24 cellular contexts compared by ENCODE assay signal in the genomic region with DNA sequence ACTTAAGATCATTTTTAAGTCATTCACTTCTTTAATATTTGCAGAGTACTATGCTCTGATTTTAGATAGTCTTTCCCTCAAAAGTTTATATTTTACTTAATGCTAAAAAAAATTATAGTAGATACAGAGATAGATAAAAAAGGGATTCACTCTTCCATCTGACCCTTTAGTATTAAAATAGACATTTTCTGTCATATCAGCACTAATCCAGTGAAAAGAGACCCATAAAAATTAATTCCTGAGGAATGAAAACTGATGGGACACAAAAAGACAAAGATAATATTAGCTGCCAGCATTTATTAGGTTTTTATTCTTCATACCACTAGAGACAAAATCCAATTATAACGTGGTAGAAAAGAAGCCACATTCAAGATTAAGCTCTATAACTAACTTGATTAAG.
"Had no signal": no experiment of that assay in that cellular context is flagged by ENCODE, and none has a peak within 500 bp of the region (broad histone marks: within the 10 kb centered on the region; RNA-seq: fewer than 3 reads in every experiment).

No MANE protein-coding gene starts in this region.

- H3K36me3 ChIP-seq: ovary had no signal

- H3K27me3 ChIP-seq: hepatocyte, ovary, right atrium auricular region, suprapubic skin, tibial artery, upper lobe of right lung had no signal

- H3K4me2 ChIP-seq: hepatocyte had no signal

- H2AFZ ChIP-seq: hepatocyte had no signal

- FAIRE-seq: urothelium cell line had no signal

- H3K4me3 ChIP-seq: hepatocyte, left ventricle myocardium inferior, lung, mucosa of descending colon, ovary, right atrium auricular region, skin epidermis, suprapubic skin, thoracic aorta, tibial artery, upper lobe of right lung had no signal

- H3K9me3 ChIP-seq: left ventricle myocardium inferior, mucosa of descending colon, ovary, right atrium auricular region, suprapubic skin, thoracic aorta, tibial artery, upper lobe of right lung had no signal

- DNase-seq: islet precursor cell; left ventricle myocardium inferior; mesendoderm; midbrain; mucosa of descending colon; naive thymus-derived CD4-positive, alpha-beta T cell; ovary; stimulated activated CD4-positive, alpha-beta T cell treated with anti-CD3 and anti-CD28 coated beads, Interleukin-12 subunit alpha, Interleukin-12 subunit beta, amount 100 ng/mL, for 4 hours; stimulated activated CD4-positive, alpha-beta T cell treated with anti-CD3 and anti-CD28 coated beads, Interleukin-15, amount 100 ng/mL, for 24 hours; stimulated activated CD4-positive, alpha-beta T cell treated with anti-CD3 and anti-CD28 coated beads, Interleukin-4, amount 100 ng/mL, for 24 hours; stimulated activated naive CD4-positive, alpha-beta T cell; tibial artery; trophoblast cell; upper lobe of right lung had no signal

- H3K79me2 ChIP-seq: hepatocyte had no signal

- H3K27ac ChIP-seq: hepatocyte, left ventricle myocardium inferior, ovary, right atrium auricular region, skin epidermis, suprapubic skin, thoracic aorta, tibial artery, upper lobe of right lung had no signal

- H3K4me1 ChIP-seq: left ventricle myocardium inferior, right atrium auricular region, suprapubic skin, tibial artery, upper lobe of right lung had no signal

- ATAC-seq: mucosa of descending colon; naive thymus-derived CD4-positive, alpha-beta T cell; natural killer cell treated with Interleukin-12 subunit alpha and Interleukin-12 subunit beta and Interleukin-15 and Interleukin-18, amount 100 ng/mL, for 72 hours; sciatic nerve; stimulated activated effector memory CD8-positive, alpha-beta T cell treated with anti-CD3 and anti-CD28 coated beads, Interleukin-12 subunit alpha, Interleukin-12 subunit beta, amount 100 ng/mL, for 72 hours; upper lobe of right lung had no signal
